In genomic region chr2:23418056-23418455, GRCh38 we compare ENCODE assay signal across 21 cellular contexts. TPM values are rescaled to one million over a fixed set of nuclear protein-coding genes. Genes with fewer than 3 reads are reported as not detected.
A peak's percentile ranks its signal among the peaks of the same experiment; 100 is the strongest.
DNase-seq lines count a peak whose midpoint lies in the region; ATAC-seq, FAIRE-seq and TF ChIP-seq lines count a peak whose summit lies in the region.
"Had no signal": no experiment of that assay in that cellular context is flagged by ENCODE, and none has a peak within 500 bp of the region (broad histone marks: within the 10 kb centered on the region; RNA-seq: fewer than 3 reads in every experiment).

No MANE protein-coding gene starts in this region.

- no peak overlapping the region for H3K23ac ChIP-seq in IMR-90 (ENCODE audit: low read depth, low read length)

- no peak overlapping the region for H3K4me3 ChIP-seq in IMR-90 (ENCODE audit: insufficient read depth, low read depth, low read length)
- H3K4me3 ChIP-seq in stomach = no peak overlapping the region

- H3K27ac Mint-ChIP-seq in nephron progenitor cell = peak overlapping the region; percentile 85
- H3K27ac Mint-ChIP-seq: activated CD4-positive, alpha-beta T cell treated with anti-CD3 and anti-CD28 coated beads, Interleukin-2, amount 10 ng/mL, durations not matched to agents 24 days and 14 days; CD4-positive, alpha-beta memory T cell; natural killer cell; progenitor cell of endocrine pancreas had no signal

- no peak overlapping the region; the same call in 1 of the 2 replicates for H3K9ac ChIP-seq in IMR-90 (ENCODE audit: low read depth, low read length)

- H3K4me1 Mint-ChIP-seq in nephron progenitor cell = peaks cover 29% of the 10 kb centered on the region
- H3K4me1 Mint-ChIP-seq: activated CD4-positive, alpha-beta T cell treated with anti-CD3 and anti-CD28 coated beads, Interleukin-2, amount 10 ng/mL, durations not matched to agents 24 days and 14 days; CD4-positive, alpha-beta memory T cell; natural killer cell had no signal

- intact Hi-C loops in IMR-90 (cut with micrococcal nuclease) (no loop called here), stomach (cut with DNase I; ENCODE audit: low total_unique reads) (no loop called here)

- H4K91ac ChIP-seq in IMR-90 (ENCODE audit: insufficient read depth, low read depth, low read length) = peak overlapping the region; percentile 80

- dilution Hi-C loops in IMR-90 (cut with HindIII; ENCODE audit: low sequenced_read_pairs, unreplicated experiment) = no loop called here

- TF ChIP-seq POLR2A in IMR-90 (IDR thresholded peaks at IDR 0.05; ENCODE audit: low read depth, low read length) (no peak), stomach (IDR thresholded peaks at IDR 0.05) (no peak)

- FAIRE-seq in GM19239 (lab: Jason Lieb, UNC) = no peak
- FAIRE-seq: colon had no signal

- H3K4me1 ChIP-seq in IMR-90 (ENCODE audit: control insufficient read depth, insufficient read depth, low read length) (peaks cover 34% of the 10 kb centered on the region), stomach (peaks cover 0 to 75% (median 25%) of the 10 kb centered on the region in 4 donors)

- peak overlapping the region; percentile 80 for H3K27ac ChIP-seq in IMR-90 (ENCODE audit: insufficient read depth, low read length)
- peak overlapping the region; percentile 13 for H3K27ac ChIP-seq in epithelial cell of prostate
- peak overlapping the region in 4 of 5 donors; percentile 53 to 84 (median 71) for H3K27ac ChIP-seq in stomach

- peaks cover 23 to 69% of the 10 kb centered on the region in 2 experiments for H3K79me1 ChIP-seq in IMR-90 (ENCODE audit: low read depth in 1 of 2, low read length in 2 of 2)

- H3K9me3 ChIP-seq in IMR-90 (ENCODE audit: control insufficient read depth, insufficient read depth, low read length) = no peaks in the 10 kb centered on the region
- no peaks in the 10 kb centered on the region for H3K9me3 ChIP-seq in stomach

- TF ChIP-seq RAD21 in IMR-90 (IDR thresholded peaks at IDR 0.05; ENCODE audit: low read length) = no peak

- H3K36me3 Mint-ChIP-seq in nephron progenitor cell (ENCODE audit: low read depth) = no peaks in the 10 kb centered on the region
- H3K36me3 Mint-ChIP-seq: CD4-positive, alpha-beta memory T cell; natural killer cell had no signal

- H3K36me3 ChIP-seq in IMR-90 (ENCODE audit: control insufficient read depth, insufficient read depth, low read length) (0 out of 2 replicates have a peak, but pooled peaks cover 1% of the 10 kb centered on the region), stomach (no peaks in the 10 kb centered on the region)

- CTCF ChIA-PET in IMR-90 (lab: Yijun Ruan, JAX) = no interaction called here

- H3K9me1 ChIP-seq in IMR-90 (ENCODE audit: insufficient read depth, low read length) = peaks cover 40% of the 10 kb centered on the region

- peak overlapping the region; percentile 89 for H2AK9ac ChIP-seq in IMR-90 (replicated peaks; ENCODE audit: low read depth, low read length, poor library complexity)

- peak overlapping the region; percentile 86 for H2AK5ac ChIP-seq in IMR-90 (ENCODE audit: low read depth, low read length)

- no peak for ATAC-seq in IMR-90 (ENCODE audit: low read depth)
- no peak for ATAC-seq in HG03135 (IDR thresholded peaks at IDR 0.05; ENCODE audit: unreplicated experiment)
- ATAC-seq: left colon, natural killer cell had no signal

- BruUV-seq in IMR-90 (replicated peaks; lab: Mats Ljungman, UMichigan) = no TSS peak

- no peak overlapping the region for H3K4me3 Mint-ChIP-seq in nephron progenitor cell
- H3K4me3 Mint-ChIP-seq: activated CD4-positive, alpha-beta T cell treated with anti-CD3 and anti-CD28 coated beads, Interleukin-2, amount 10 ng/mL, durations not matched to agents 24 days and 14 days; CD4-positive, alpha-beta memory T cell; H9; natural killer cell had no signal

- TF ChIP-seq CTCF in IMR-90 (conservative IDR thresholded peaks at IDR 0.05; ENCODE audit: low read depth, low read length) = no peak
- no peak for TF ChIP-seq CTCF in nephron progenitor cell (IDR thresholded peaks at IDR 0.05)
- TF ChIP-seq CTCF in stomach (IDR thresholded peaks at IDR 0.05) = no peak

- no peaks in the 10 kb centered on the region for H3K9me3 Mint-ChIP-seq in nephron progenitor cell
- H3K9me3 Mint-ChIP-seq: activated CD4-positive, alpha-beta T cell treated with anti-CD3 and anti-CD28 coated beads, Interleukin-2, amount 10 ng/mL, durations not matched to agents 24 days and 14 days; CD4-positive, alpha-beta memory T cell; H9; natural killer cell had no signal

- H3K27me3 ChIP-seq in IMR-90 (ENCODE audit: control insufficient read depth, insufficient read depth, low read length) (no peaks in the 10 kb centered on the region), stomach (no peaks in the 10 kb centered on the region)

- peak overlapping the region; percentile 6 to 68 for H4K8ac ChIP-seq in IMR-90 (ENCODE audit: low read depth in 2 of 2, low read length in 2 of 2)

- H2BK20ac ChIP-seq in IMR-90 (ENCODE audit: low read depth, low read length) = peak overlapping the region; percentile 43

- peak overlapping the region; percentile 82 for H3K18ac ChIP-seq in IMR-90 (ENCODE audit: low read depth, low read length)

- peak overlapping the region; percentile 53 for H3K4me2 ChIP-seq in IMR-90 (ENCODE audit: low read depth, low read length)

- POLR2A ChIA-PET in IMR-90 (lab: Charles Lee; ENCODE audit: unreplicated experiment) = no interaction called here

- H2BK120ac ChIP-seq in IMR-90 (ENCODE audit: low read depth, low read length) = peak overlapping the region; percentile 79

- H2BK15ac ChIP-seq in IMR-90 (ENCODE audit: low read depth, low read length) = peak overlapping the region; percentile 90; the same call in 2 of the 3 replicates

- H2AFZ ChIP-seq in IMR-90 (replicated peaks; ENCODE audit: low read length, poor library complexity) = peak overlapping the region; percentile 73

- peak overlapping the region; percentile 81 for H4K5ac ChIP-seq in IMR-90 (ENCODE audit: low read depth, low read length)

- DNase-seq in IMR-90 (no peak), epithelial cell of prostate (ENCODE audit: low read depth, low spot score) (no peak), nephron progenitor cell (no peak), stomach (peak; percentile 7), NCI-H510A (lab: John Stamatoyannopoulos, UW) (no peak), GM19239 (ENCODE audit: insufficient read length, low spot score) (no peak)
- DNase-seq: activated CD4-positive, alpha-beta T cell treated with anti-CD3 and anti-CD28 coated beads, Interleukin-2, amount 10 ng/mL, durations not matched to agents 24 days and 14 days; CD4-positive, alpha-beta memory T cell; DMS53; effector memory CD4-positive, alpha-beta T cell; GDM1; H9; left colon; mesendoderm; natural killer cell; NCI-H2081 treated with DMSO at 0.1 percent for 48 hours; NCI-H510A treated with DMSO at 0.1 percent for 48 hours; NK-92 treated with Interleukin-12 subunit alpha and Interleukin-12 subunit beta, amount 100 ng/mL, for 24 hours had no signal

- H3K4ac ChIP-seq in IMR-90 (ENCODE audit: low read depth, low read length) = peak overlapping the region; percentile 70

- peaks cover 3% of the 10 kb centered on the region; the same call in 1 of the 2 replicates for H4K20me1 ChIP-seq in IMR-90 (ENCODE audit: insufficient read depth, low read length)

- in situ Hi-C loops in IMR-90 (cut with MboI; ENCODE audit: low sequenced_read_pairs) = no loop called here

- H3K14ac ChIP-seq in IMR-90 (replicated peaks; ENCODE audit: low read depth, low read length) = peak overlapping the region; percentile 8

- peak overlapping the region; percentile 17; the same call in 1 of the 2 replicates for H3K56ac ChIP-seq in IMR-90 (ENCODE audit: extremely low read depth, insufficient read depth, low read length)

- TF ChIP-seq EP300 in stomach (IDR thresholded peaks at IDR 0.05) = no peak

- peaks cover 7% of the 10 kb centered on the region for H3K27me3 Mint-ChIP-seq in nephron progenitor cell (ENCODE audit: low read depth, poor library complexity)

- no CpG with 5 or more reads among the region's 5 CpGs for WGBS in IMR-90 (ENCODE audit: extremely low coverage in 2 of 2, insufficient read length in 1 of 2), 2 experiments
- whole genome bisulfite sequencing in stomach, 5 donors = 76 to 89% (median 83%) methylated on average over 5 of the region's 5 CpGs

- H2BK5ac ChIP-seq in IMR-90 (ENCODE audit: low read depth, low read length, poor library complexity, severe bottlenecking) = peak overlapping the region; percentile 86

TF ChIP-seq in IMR-90, 13 proteins besides CTCF, POLR2A, EP300 and RAD21 (continues in another document):
- TF ChIP-seq ELK1 (IDR thresholded peaks at IDR 0.05; ENCODE audit: borderline replicate concordance, low read depth, low read length) = no peak
- no peak for TF ChIP-seq FOS (IDR thresholded peaks at IDR 0.05; ENCODE audit: low read depth, low read length)
- no peak for TF ChIP-seq MAFK (IDR thresholded peaks at IDR 0.05; ENCODE audit: low read depth, low read length)
- no peak for TF ChIP-seq CHD1 (IDR thresholded peaks at IDR 0.05; ENCODE audit: low read depth, low read length)
- no peak for TF ChIP-seq RCOR1 (IDR thresholded peaks at IDR 0.05; ENCODE audit: insufficient replicate concordance, low read length)
- no peak for TF ChIP-seq NFE2L2 (IDR thresholded peaks at IDR 0.05; ENCODE audit: low read depth, low read length)
- no peak for TF ChIP-seq RFX5 (IDR thresholded peaks at IDR 0.05; ENCODE audit: low read depth, low read length)
- TF ChIP-seq BHLHE40 (IDR thresholded peaks at IDR 0.05; ENCODE audit: low read depth, low read length) = no peak
- no peak for TF ChIP-seq SMC3 (IDR thresholded peaks at IDR 0.05; ENCODE audit: low read depth, low read length)

RNA-seq across cellular contexts. Expression of gene KLHL29, which starts 33.1 kb away (rescaled TPM):
- 2.0 and 2.5 TPM in 2 replicates for total RNA-seq in IMR-90 (2012; rRNA removed)
- polyA plus RNA-seq in IMR-90 (2012; rRNA removed) = 7.9 and 8.0 TPM in 2 replicates
- 3.8 and 7.2 TPM in 2 replicates for polyA plus RNA-seq in IMR-90 (2012; cell fraction: cytosol; rRNA removed)
- polyA plus RNA-seq in IMR-90 (2012; cell fraction: nucleus; rRNA removed; ENCODE audit: low replicate concordance) = 41.4 and 50.7 TPM in 2 replicates
- total RNA-seq in stomach = 1 to 10 TPM in 4 of 5 donors, under 1 TPM in 1; under 0.01 to 6.6 (median 1.4) TPM
- polyA plus RNA-seq in stomach = 1 to 10 TPM in 2 of 3 donors, under 1 TPM in 1; 0.31 to 3.0 (median 1.2) TPM

Comparison
In these comparisons a context has a peak if more than half of its experiments do, and no peak if none do; other contexts are left out.
1. H3K27ac ChIP-seq: peak in every context shown above with its lines; median percentile 80 in IMR-90; 71 in stomach; 13 in epithelial cell of prostate.